ENCODE assay signal across 15 cellular contexts in the genomic region with DNA sequence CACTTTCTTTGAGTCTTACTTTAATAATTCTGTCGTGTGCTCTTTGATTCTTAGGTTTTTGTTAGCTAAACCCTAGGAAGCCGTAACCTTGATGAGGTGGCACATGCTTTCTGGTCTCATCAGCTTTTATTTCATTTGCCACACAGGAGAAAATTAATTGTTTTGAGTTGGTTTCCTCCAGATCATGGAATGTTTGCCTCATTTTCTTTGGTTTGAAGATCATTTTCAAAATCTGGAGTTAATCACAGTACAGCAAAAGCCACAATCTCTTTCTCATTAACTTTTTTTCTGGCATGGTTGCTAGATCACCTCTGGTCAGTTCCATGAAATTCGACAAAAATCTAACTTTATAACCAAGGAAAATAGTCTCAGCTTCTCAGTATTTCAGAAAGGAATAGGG.
"Had no signal": no experiment of that assay in that cellular context is flagged by ENCODE, and none has a peak within 500 bp of the region (broad histone marks: within the 10 kb centered on the region; RNA-seq: fewer than 3 reads in every experiment).

No MANE protein-coding gene starts in this region.

- ATAC-seq: gastrocnemius medialis, heart right ventricle, natural killer cell had no signal

- H3K36me3 Mint-ChIP-seq: natural killer cell had no signal

- H3K9me3 ChIP-seq: colonic mucosa, gastrocnemius medialis had no signal

- H3K4me3 Mint-ChIP-seq: natural killer cell, neural crest cell had no signal

- H3K27me3 ChIP-seq: colonic mucosa, gastrocnemius medialis, heart right ventricle, right atrium auricular region had no signal

- H3K4me3 ChIP-seq: colonic mucosa, gastrocnemius medialis, heart right ventricle, right atrium auricular region had no signal

- H3K4me1 ChIP-seq: colonic mucosa, gastrocnemius medialis, heart right ventricle, right atrium auricular region had no signal

- H3K27ac Mint-ChIP-seq: natural killer cell had no signal

- H3K9me3 Mint-ChIP-seq: natural killer cell had no signal

- H3K36me3 ChIP-seq: colonic mucosa, gastrocnemius medialis, right atrium auricular region had no signal

- FAIRE-seq: small intestine had no signal

- DNase-seq: colonic mucosa; dermis blood vessel endothelial cell; erythroblast; gastrocnemius medialis; heart right ventricle; hypothalamus; kidney glomerular epithelial cell; natural killer cell; posterior cingulate gyrus; small intestine; stimulated activated CD4-positive, alpha-beta T cell treated with anti-CD3 and anti-CD28 coated beads, Interleukin-12 subunit alpha, Interleukin-12 subunit beta, amount 100 ng/mL, for 4 hours; stimulated activated naive CD4-positive, alpha-beta T cell treated with Interleukin-2 at 50 U/mL for 16 hours; trophoblast cell had no signal

- H3K4me1 Mint-ChIP-seq: natural killer cell, neural crest cell had no signal

- H3K27ac ChIP-seq: colonic mucosa, gastrocnemius medialis, heart right ventricle, right atrium auricular region had no signal
